1 cellular context compared by ENCODE assay signal in the genomic region with DNA sequence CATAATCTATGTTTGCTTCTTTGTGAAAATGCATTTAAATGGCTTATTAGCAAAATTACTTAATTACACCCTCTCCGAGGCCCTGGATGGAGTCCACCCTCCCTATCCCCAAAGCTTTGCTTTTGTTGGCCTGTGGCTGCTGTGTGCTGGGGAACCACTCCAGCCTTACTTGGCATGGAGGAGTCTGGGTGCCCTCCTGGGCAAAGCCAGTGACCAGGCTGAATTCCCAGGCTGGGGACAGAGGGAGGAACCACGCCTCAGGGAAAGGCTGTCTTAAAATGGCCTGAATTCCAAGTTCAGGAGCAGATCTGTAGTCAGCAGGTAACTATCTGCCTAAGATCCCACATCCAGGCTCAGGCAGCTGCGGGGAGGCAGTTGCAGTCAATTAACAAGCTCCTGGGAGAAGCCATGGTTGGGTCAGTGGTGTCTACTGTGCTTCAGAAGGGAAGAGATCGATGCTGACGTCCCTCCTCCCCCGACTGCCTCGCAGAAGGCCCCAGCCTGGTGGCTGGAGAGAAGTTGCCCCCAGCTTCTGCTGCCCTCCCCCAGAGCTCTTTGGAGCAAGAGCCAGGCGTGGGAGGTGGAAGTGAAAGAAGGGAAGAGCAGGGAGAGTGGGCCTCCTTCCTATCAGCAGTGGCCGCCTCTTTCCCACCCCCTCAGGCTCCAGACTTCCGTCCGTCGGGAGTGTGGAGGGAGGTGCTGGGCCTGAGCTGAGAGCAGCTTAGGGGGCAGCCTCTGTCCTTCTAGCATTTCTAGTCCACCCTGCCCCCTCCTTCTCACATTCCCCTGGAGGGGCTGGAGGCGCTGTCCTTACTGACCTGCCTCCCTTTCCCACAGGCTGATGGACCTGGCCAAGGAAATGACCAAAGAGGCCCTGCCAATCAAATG.
TF ChIP-seq lines count a peak whose summit lies in the region.

No MANE protein-coding gene starts in this region.

TF ChIP-seq in GM23338, 12 proteins besides CTCF, POLR2A, EP300 and RAD21 (continued from another document):
- TF ChIP-seq ZNF462 (CRISPR knock-in tag; IDR thresholded peaks at IDR 0.05): no peak
- TF ChIP-seq ZNF114 (CRISPR knock-in tag; IDR thresholded peaks at IDR 0.05): no peak
- TF ChIP-seq STAT1 (IDR thresholded peaks at IDR 0.05; ENCODE audit: unreplicated experiment): no peak
- TF ChIP-seq POLR2AphosphoS5 (IDR thresholded peaks at IDR 0.05; ENCODE audit: low read depth): no peak
- no peak for TF ChIP-seq JUNB (IDR thresholded peaks at IDR 0.05; ENCODE audit: unreplicated experiment)
- TF ChIP-seq ZNF331 (CRISPR knock-in tag; IDR thresholded peaks at IDR 0.05; ENCODE audit: low read depth): no peak
- no peak for TF ChIP-seq EZH2phosphoT487 (IDR thresholded peaks at IDR 0.05; ENCODE audit: unreplicated experiment)
- TF ChIP-seq CREB1 (CRISPR knock-in tag; IDR thresholded peaks at IDR 0.05; ENCODE audit: low read depth): no peak
- no peak for TF ChIP-seq NANOG (IDR thresholded peaks at IDR 0.05; ENCODE audit: borderline replicate concordance)
